ENCODE assay signal across 31 cellular contexts in genomic region chr4:42248986-42249385, GRCh38.
"Had no signal": no experiment of that assay in that cellular context is flagged by ENCODE, and none has a peak within 500 bp of the region (broad histone marks: within the 10 kb centered on the region; RNA-seq: fewer than 3 reads in every experiment).

No MANE protein-coding gene starts in this region.

- H3K9me3 Mint-ChIP-seq: activated naive CD4-positive, alpha-beta T cell treated with anti-CD3 and anti-CD28 coated beads, Interleukin-2, amount 50 U/mL, for 72 hours; activated naive CD8-positive, alpha-beta T cell treated with anti-CD3 and anti-CD28 coated beads, Interleukin-2, amount 50 U/mL, for 24 hours had no signal

- DNase-seq: activated CD4-positive, alpha-beta T cell treated with anti-CD3 and anti-CD28 coated beads for 4 hours; activated CD8-positive, alpha-beta memory T cell treated with anti-CD3 and anti-CD28 coated beads, Interleukin-2, amount 50 U/mL, for 48 hours; activated CD8-positive, alpha-beta T cell treated with anti-CD3 and anti-CD28 coated beads, Interleukin-2, amount 10 ng/mL, durations not matched to agents 7 days and 5 days; activated naive CD4-positive, alpha-beta T cell; activated naive CD8-positive, alpha-beta T cell treated with anti-CD3 and anti-CD28 coated beads, Interleukin-2, amount 50 U/mL, for 24 hours; activated T-cell treated with anti-CD3 and anti-CD28 coated beads, Interleukin-2, amount 50 U/mL, for 1 hour; amniotic stem cell; body of pancreas; central memory CD4-positive, alpha-beta T cell; KG1; MM.1S; NCI-H1105; NCI-H1436; NCI-H1694 treated with DMSO at 0.1 percent for 48 hours; NCI-H2029 treated with DMSO at 0.1 percent for 48 hours; NCI-H2171; NCI-H2227 treated with DMSO at 0.1 percent for 48 hours; NCI-H446 treated with DMSO at 0.1 percent for 48 hours; NCI-H524 treated with DMSO at 0.1 percent for 48 hours; NCI-H774; NK-92 treated with Interleukin-12 subunit alpha and Interleukin-12 subunit beta, amount 100 ng/mL, for 24 hours; OCI-M1; Right ventricle myocardium superior; SJCRH30; SK-N-SH; T-helper 1 cell had no signal

- H3K36me3 ChIP-seq: ascending aorta, SJCRH30 had no signal

- H3K27me3 ChIP-seq: ascending aorta, body of pancreas had no signal

- H3K9me3 ChIP-seq: ascending aorta, body of pancreas, SJCRH30, SK-N-SH had no signal

- H3K27ac ChIP-seq: ascending aorta, body of pancreas, RWPE1, SJCRH30 had no signal

- ATAC-seq: activated CD4-positive, CD25-positive, alpha-beta regulatory T cell treated with anti-CD3 and anti-CD28 coated beads, Interleukin-2, amount 50 U/mL, for 24 hours; activated CD8-positive, alpha-beta T cell treated with anti-CD3 and anti-CD28 coated beads, Interleukin-2, amount 10 ng/mL, durations not matched to agents 7 days and 5 days; activated naive CD4-positive, alpha-beta T cell treated with anti-CD3 and anti-CD28 coated beads, Interleukin-2, amount 50 U/mL, for 72 hours; activated naive CD8-positive, alpha-beta T cell treated with anti-CD3 and anti-CD28 coated beads, Interleukin-2, amount 50 U/mL, for 24 hours; body of pancreas; Panc1 had no signal

- H3K27me3 Mint-ChIP-seq: activated naive CD8-positive, alpha-beta T cell treated with anti-CD3 and anti-CD28 coated beads, Interleukin-2, amount 50 U/mL, for 24 hours had no signal

- H3K27ac Mint-ChIP-seq: activated CD8-positive, alpha-beta T cell treated with anti-CD3 and anti-CD28 coated beads, Interleukin-2, amount 10 ng/mL, durations not matched to agents 7 days and 5 days; activated naive CD4-positive, alpha-beta T cell treated with anti-CD3 and anti-CD28 coated beads, Interleukin-2, amount 50 U/mL, for 72 hours; activated naive CD8-positive, alpha-beta T cell treated with anti-CD3 and anti-CD28 coated beads, Interleukin-2, amount 50 U/mL, for 24 hours had no signal

- H3K4me1 ChIP-seq: ascending aorta, body of pancreas, SJCRH30 had no signal

- H3K9ac ChIP-seq: SK-N-SH had no signal

- H3K4me3 Mint-ChIP-seq: activated CD8-positive, alpha-beta T cell treated with anti-CD3 and anti-CD28 coated beads, Interleukin-2, amount 10 ng/mL, durations not matched to agents 7 days and 5 days; activated naive CD8-positive, alpha-beta T cell treated with anti-CD3 and anti-CD28 coated beads, Interleukin-2, amount 50 U/mL, for 24 hours had no signal

- H3K4me3 ChIP-seq: ascending aorta, body of pancreas, SJCRH30 had no signal

- H3K36me3 Mint-ChIP-seq: activated naive CD4-positive, alpha-beta T cell treated with anti-CD3 and anti-CD28 coated beads, Interleukin-2, amount 50 U/mL, for 72 hours had no signal

- H3K4me2 ChIP-seq: SK-N-SH had no signal

- H3K4me1 Mint-ChIP-seq: activated naive CD8-positive, alpha-beta T cell treated with anti-CD3 and anti-CD28 coated beads, Interleukin-2, amount 50 U/mL, for 24 hours had no signal
